ENCODE assay signal across 16 cellular contexts in the genomic region with DNA sequence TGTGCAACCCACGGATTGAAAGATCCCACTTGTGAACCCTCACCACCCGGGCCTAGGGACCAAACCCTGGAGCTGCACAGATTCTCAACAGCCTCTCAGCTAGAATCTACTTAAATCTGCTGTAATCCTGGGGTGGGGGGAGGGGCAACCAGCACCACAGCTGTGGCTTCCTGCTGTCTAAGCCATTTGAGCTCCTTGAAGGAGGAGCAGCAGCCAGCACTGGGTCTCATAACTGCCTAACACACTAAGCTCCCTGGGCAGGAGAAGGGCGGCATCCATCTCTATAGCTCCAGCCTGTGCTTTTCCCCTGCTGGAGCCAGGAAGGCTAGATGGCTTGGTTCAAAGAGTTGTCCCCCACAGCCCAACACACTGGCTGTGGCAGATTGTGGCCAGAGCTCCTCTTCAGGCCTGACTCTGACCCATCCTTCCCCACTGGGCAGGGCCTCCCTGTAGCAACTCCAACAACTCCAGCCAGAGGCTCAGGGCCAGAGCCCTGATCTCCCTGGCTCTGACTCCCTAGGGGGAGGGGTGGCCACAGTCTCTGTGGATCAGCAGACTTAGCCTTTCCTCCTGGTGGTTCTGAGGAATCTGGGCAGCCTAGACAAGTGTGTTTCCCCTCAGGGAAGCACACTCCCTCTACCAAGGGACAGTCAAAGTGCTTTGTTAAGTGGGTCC.
A peak's percentile ranks its signal among the peaks of the same experiment; 100 is the strongest.
DNase-seq lines count a peak whose midpoint lies in the region; TF ChIP-seq lines count a peak whose summit lies in the region.
"Had no signal": no experiment of that assay in that cellular context is flagged by ENCODE, and none has a peak within 500 bp of the region (broad histone marks: within the 10 kb centered on the region; RNA-seq: fewer than 3 reads in every experiment).

No MANE protein-coding gene starts in this region.

- intact Hi-C loops in esophagus muscularis mucosa (cut with DNase I): no loop called here

- H3K9me3 ChIP-seq in esophagus muscularis mucosa: no peaks in the 10 kb centered on the region
- H3K9me3 ChIP-seq: right atrium auricular region, SJCRH30, thyroid gland had no signal

- H3K27ac ChIP-seq in esophagus muscularis mucosa (replicated peaks in 1 of 4): no peak overlapping the region
- H3K27ac ChIP-seq: HL-60, right atrium auricular region, SJCRH30, thyroid gland had no signal

- no peak for TF ChIP-seq CTCF in esophagus muscularis mucosa (IDR thresholded peaks at IDR 0.05)

- no peak for TF ChIP-seq POLR2A in esophagus muscularis mucosa (IDR thresholded peaks at IDR 0.05; ENCODE audit: low read depth)

- no peaks in the 10 kb centered on the region for H3K4me1 ChIP-seq in esophagus muscularis mucosa
- H3K4me1 ChIP-seq: right atrium auricular region, SJCRH30, thyroid gland had no signal

- H3K27me3 ChIP-seq in esophagus muscularis mucosa: no peaks in the 10 kb centered on the region
- H3K27me3 ChIP-seq: right atrium auricular region, SJCRH30, thyroid gland had no signal

- no peak for TF ChIP-seq EP300 in esophagus muscularis mucosa (IDR thresholded peaks at IDR 0.05)

- DNase-seq in Kasumi-1 (lab: John Stamatoyannopoulos, UW): peak; percentile 2 to 3
- peak; percentile 94 for DNase-seq in NCI-H82 (lab: John Stamatoyannopoulos, UW)
- peak; percentile 60 for DNase-seq in ecto neural progenitor cell (ENCODE audit: low spot score)
- peak; percentile 47 for DNase-seq in retina
- no peak for DNase-seq in germinal center (ENCODE audit: low spot score)
- DNase-seq in esophagus muscularis mucosa (ENCODE audit: extremely low spot score): no peak
- no peak for DNase-seq in NOMO-1 (lab: John Stamatoyannopoulos, UW; ENCODE audit: unreplicated experiment in 2 of 2)
- DNase-seq: activated CD4-positive, alpha-beta T cell treated with anti-CD3 and anti-CD28 coated beads, Interleukin-2, amount 50 U/mL, for 1 hour; activated naive CD8-positive, alpha-beta T cell treated with anti-CD3 and anti-CD28 coated beads for 36 hours; AML-193; effector CD4-positive, alpha-beta T cell; kidney glomerular epithelial cell had no signal

- WGBS in esophagus muscularis mucosa: 82% methylated on average over 2 of the region's 3 CpGs

- H3K36me3 ChIP-seq in esophagus muscularis mucosa: no peaks in the 10 kb centered on the region
- H3K36me3 ChIP-seq: right atrium auricular region, SJCRH30, thyroid gland had no signal

- H3K4me3 ChIP-seq in esophagus muscularis mucosa: no peak overlapping the region
- H3K4me3 ChIP-seq: right atrium auricular region, SJCRH30, thyroid gland had no signal

Comparison
In these comparisons a context has a peak if more than half of its experiments do, and no peak if none do; other contexts are left out.
1. DNase-seq: peak in Kasumi-1 (2 of 2), NCI-H82 (single experiment), ecto neural progenitor cell (single experiment) and retina (single experiment); none in germinal center (single experiment), esophagus muscularis mucosa (single experiment) and NOMO-1 (0 of 2).